ENCODE assay signal across 1 cellular context in genomic region chr1:169892819-169893644, GRCh38.
TF ChIP-seq lines count a peak whose summit lies in the region.

No MANE protein-coding gene starts in this region.

TF ChIP-seq in HepG2, 621 proteins besides CTCF, POLR2A, EP300 and RAD21 (continued from another document and continues in another):
- 0 out of 4 replicates have a peak, but pooled peaks of 1 of the 2 experiments have one; percentile 6 for TF ChIP-seq HMGXB4 (CRISPR knock-in tag; IDR thresholded peaks at IDR 0.05; ENCODE audit: borderline replicate concordance in 1 of 2, low read depth in 1 of 2)
- no peak for TF ChIP-seq KLF6 (CRISPR knock-in tag; IDR thresholded peaks at IDR 0.05)
- TF ChIP-seq TEAD3 (CRISPR knock-in tag; optimal IDR thresholded peaks at IDR 0.05; ENCODE audit: borderline replicate concordance) = no peak
- no peak; a peak in 1 of 4 replicates for TF ChIP-seq NR2F1 (CRISPR knock-in tag; IDR thresholded peaks at IDR 0.05)
- no peak for TF ChIP-seq NR2C2 (CRISPR knock-in tag; IDR thresholded peaks at IDR 0.05; ENCODE audit: borderline replicate concordance)
- peak; percentile 18; the same call in 1 of the 2 replicates for TF ChIP-seq ZNF580 (CRISPR knock-in tag; IDR thresholded peaks at IDR 0.05; ENCODE audit: borderline replicate concordance, low read depth)
- no peak for TF ChIP-seq ISX (CRISPR knock-in tag; conservative IDR thresholded peaks at IDR 0.05)
- TF ChIP-seq ZNF607 (CRISPR knock-in tag; IDR thresholded peaks at IDR 0.05; ENCODE audit: borderline replicate concordance) = peak; percentile 15; the same call in 1 of the 2 replicates
- TF ChIP-seq CEBPB (IDR thresholded peaks at IDR 0.05; ENCODE audit: borderline replicate concordance, low read depth, low read length) = no peak
- no peak for TF ChIP-seq ZNF350 (CRISPR knock-in tag; IDR thresholded peaks at IDR 0.05; ENCODE audit: borderline replicate concordance, low read depth)
- peak; percentile 88 for TF ChIP-seq PHF8 (CRISPR knock-in tag; IDR thresholded peaks at IDR 0.05)
- TF ChIP-seq REL (CRISPR knock-in tag; conservative IDR thresholded peaks at IDR 0.05) = 0 out of 2 replicates have a peak, but pooled peaks have one; percentile 44
- TF ChIP-seq RARA (CRISPR knock-in tag; IDR thresholded peaks at IDR 0.05) = 0 out of 2 replicates have a peak, but pooled peaks have one; percentile 22
- TF ChIP-seq ATAD3A (CRISPR knock-in tag; IDR thresholded peaks at IDR 0.05) = no peak
- no peak; the same call in 1 of the 2 replicates for TF ChIP-seq ZNF264 (CRISPR knock-in tag; IDR thresholded peaks at IDR 0.05)
- TF ChIP-seq RXRB (CRISPR knock-in tag; IDR thresholded peaks at IDR 0.05; ENCODE audit: borderline replicate concordance) = 0 out of 2 replicates have a peak, but pooled peaks have one; percentile 17
- TF ChIP-seq ESRRA (CRISPR knock-in tag; IDR thresholded peaks at IDR 0.05; ENCODE audit: low read depth) = no peak
- TF ChIP-seq, protein P1, sequence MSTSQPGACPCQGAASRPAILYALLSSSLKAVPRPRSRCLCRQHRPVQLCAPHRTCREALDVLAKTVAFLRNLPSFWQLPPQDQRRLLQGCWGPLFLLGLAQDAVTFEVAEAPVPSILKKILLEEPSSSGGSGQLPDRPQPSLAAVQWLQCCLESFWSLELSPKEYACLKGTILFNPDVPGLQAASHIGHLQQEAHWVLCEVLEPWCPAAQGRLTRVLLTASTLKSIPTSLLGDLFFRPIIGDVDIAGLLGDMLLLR (CRISPR knock-in tag; IDR thresholded peaks at IDR 0.05) = no peak
- TF ChIP-seq IKZF5 (CRISPR knock-in tag; IDR thresholded peaks at IDR 0.05) = no peak
- TF ChIP-seq, protein P2, sequence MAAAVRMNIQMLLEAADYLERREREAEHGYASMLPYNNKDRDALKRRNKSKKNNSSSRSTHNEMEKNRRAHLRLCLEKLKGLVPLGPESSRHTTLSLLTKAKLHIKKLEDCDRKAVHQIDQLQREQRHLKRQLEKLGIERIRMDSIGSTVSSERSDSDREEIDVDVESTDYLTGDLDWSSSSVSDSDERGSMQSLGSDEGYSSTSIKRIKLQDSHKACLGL (CRISPR knock-in tag; IDR thresholded peaks at IDR 0.05) = peak; percentile 62; the same call in 1 of the 2 replicates
- TF ChIP-seq HNRNPLL (IDR thresholded peaks at IDR 0.05; ENCODE audit: low read depth, low read length, poor library complexity, severe bottlenecking) = peak; percentile 14
- TF ChIP-seq, protein P3, sequence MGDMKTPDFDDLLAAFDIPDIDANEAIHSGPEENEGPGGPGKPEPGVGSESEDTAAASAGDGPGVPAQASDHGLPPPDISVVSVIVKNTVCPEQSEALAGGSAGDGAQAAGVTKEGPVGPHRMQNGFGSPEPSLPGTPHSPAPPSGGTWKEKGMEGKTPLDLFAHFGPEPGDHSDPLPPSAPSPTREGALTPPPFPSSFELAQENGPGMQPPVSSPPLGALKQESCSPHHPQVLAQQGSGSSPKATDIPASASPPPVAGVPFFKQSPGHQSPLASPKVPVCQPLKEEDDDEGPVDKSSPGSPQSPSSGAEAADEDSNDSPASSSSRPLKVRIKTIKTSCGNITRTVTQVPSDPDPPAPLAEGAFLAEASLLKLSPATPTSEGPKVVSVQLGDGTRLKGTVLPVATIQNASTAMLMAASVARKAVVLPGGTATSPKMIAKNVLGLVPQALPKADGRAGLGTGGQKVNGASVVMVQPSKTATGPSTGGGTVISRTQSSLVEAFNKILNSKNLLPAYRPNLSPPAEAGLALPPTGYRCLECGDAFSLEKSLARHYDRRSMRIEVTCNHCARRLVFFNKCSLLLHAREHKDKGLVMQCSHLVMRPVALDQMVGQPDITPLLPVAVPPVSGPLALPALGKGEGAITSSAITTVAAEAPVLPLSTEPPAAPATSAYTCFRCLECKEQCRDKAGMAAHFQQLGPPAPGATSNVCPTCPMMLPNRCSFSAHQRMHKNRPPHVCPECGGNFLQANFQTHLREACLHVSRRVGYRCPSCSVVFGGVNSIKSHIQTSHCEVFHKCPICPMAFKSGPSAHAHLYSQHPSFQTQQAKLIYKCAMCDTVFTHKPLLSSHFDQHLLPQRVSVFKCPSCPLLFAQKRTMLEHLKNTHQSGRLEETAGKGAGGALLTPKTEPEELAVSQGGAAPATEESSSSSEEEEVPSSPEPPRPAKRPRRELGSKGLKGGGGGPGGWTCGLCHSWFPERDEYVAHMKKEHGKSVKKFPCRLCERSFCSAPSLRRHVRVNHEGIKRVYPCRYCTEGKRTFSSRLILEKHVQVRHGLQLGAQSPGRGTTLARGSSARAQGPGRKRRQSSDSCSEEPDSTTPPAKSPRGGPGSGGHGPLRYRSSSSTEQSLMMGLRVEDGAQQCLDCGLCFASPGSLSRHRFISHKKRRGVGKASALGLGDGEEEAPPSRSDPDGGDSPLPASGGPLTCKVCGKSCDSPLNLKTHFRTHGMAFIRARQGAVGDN (CRISPR knock-in tag; IDR thresholded peaks at IDR 0.05) = 0 out of 2 replicates have a peak, but pooled peaks have one; percentile 49
- no peak; the same call in 1 of the 2 replicates for TF ChIP-seq ZNF124 (CRISPR knock-in tag; IDR thresholded peaks at IDR 0.05)
- peak; percentile 35 for TF ChIP-seq HNRNPK (IDR thresholded peaks at IDR 0.05; ENCODE audit: low read depth, low read length, poor library complexity, severe bottlenecking)
- peak; percentile 39; the same call in 1 of the 2 replicates for TF ChIP-seq SP140L (CRISPR knock-in tag; IDR thresholded peaks at IDR 0.05; ENCODE audit: borderline replicate concordance)
- TF ChIP-seq ZNF205 (CRISPR knock-in tag; IDR thresholded peaks at IDR 0.05) = no peak
- no peak for TF ChIP-seq CREM (IDR thresholded peaks at IDR 0.05)
- no peak for TF ChIP-seq CREM (CRISPR knock-in tag; IDR thresholded peaks at IDR 0.05)
- peak; percentile 45; the same call in 1 of the 2 replicates for TF ChIP-seq ZNF777 (CRISPR knock-in tag; IDR thresholded peaks at IDR 0.05)
- no peak for TF ChIP-seq PTBP1 (IDR thresholded peaks at IDR 0.05; ENCODE audit: low read depth, low read length, poor library complexity, severe bottlenecking)
- TF ChIP-seq, protein P4, sequence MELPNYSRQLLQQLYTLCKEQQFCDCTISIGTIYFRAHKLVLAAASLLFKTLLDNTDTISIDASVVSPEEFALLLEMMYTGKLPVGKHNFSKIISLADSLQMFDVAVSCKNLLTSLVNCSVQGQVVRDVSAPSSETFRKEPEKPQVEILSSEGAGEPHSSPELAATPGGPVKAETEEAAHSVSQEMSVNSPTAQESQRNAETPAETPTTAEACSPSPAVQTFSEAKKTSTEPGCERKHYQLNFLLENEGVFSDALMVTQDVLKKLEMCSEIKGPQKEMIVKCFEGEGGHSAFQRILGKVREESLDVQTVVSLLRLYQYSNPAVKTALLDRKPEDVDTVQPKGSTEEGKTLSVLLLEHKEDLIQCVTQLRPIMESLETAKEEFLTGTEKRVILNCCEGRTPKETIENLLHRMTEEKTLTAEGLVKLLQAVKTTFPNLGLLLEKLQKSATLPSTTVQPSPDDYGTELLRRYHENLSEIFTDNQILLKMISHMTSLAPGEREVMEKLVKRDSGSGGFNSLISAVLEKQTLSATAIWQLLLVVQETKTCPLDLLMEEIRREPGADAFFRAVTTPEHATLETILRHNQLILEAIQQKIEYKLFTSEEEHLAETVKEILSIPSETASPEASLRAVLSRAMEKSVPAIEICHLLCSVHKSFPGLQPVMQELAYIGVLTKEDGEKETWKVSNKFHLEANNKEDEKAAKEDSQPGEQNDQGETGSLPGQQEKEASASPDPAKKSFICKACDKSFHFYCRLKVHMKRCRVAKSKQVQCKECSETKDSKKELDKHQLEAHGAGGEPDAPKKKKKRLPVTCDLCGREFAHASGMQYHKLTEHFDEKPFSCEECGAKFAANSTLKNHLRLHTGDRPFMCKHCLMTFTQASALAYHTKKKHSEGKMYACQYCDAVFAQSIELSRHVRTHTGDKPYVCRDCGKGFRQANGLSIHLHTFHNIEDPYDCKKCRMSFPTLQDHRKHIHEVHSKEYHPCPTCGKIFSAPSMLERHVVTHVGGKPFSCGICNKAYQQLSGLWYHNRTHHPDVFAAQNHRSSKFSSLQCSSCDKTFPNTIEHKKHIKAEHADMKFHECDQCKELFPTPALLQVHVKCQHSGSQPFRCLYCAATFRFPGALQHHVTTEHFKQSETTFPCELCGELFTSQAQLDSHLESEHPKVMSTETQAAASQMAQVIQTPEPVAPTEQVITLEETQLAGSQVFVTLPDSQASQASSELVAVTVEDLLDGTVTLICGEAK (IDR thresholded peaks at IDR 0.05) = no peak
- TF ChIP-seq, protein P4 (CRISPR knock-in tag; IDR thresholded peaks at IDR 0.05) = no peak
- TF ChIP-seq ZNF558 (CRISPR knock-in tag; IDR thresholded peaks at IDR 0.05; ENCODE audit: borderline replicate concordance) = 0 out of 2 replicates have a peak, but pooled peaks have one; percentile 57
- peak; percentile 19; the same call in 1 of the 2 replicates for TF ChIP-seq CSRNP1 (CRISPR knock-in tag; IDR thresholded peaks at IDR 0.05)
- no peak for TF ChIP-seq ZNF292 (CRISPR knock-in tag; IDR thresholded peaks at IDR 0.05; ENCODE audit: borderline replicate concordance, low read depth)
- TF ChIP-seq ASH2L (IDR thresholded peaks at IDR 0.05; ENCODE audit: insufficient read length, low read depth, low read length) = peak; percentile 84
- no peak for TF ChIP-seq ZNF788 (CRISPR knock-in tag; IDR thresholded peaks at IDR 0.05; ENCODE audit: borderline replicate concordance)
- TF ChIP-seq MED1 (CRISPR knock-in tag; IDR thresholded peaks at IDR 0.05) = no peak
- 0 out of 2 replicates have a peak, but pooled peaks have one; percentile 27 for TF ChIP-seq KAT7 (CRISPR knock-in tag; IDR thresholded peaks at IDR 0.05; ENCODE audit: borderline replicate concordance)
- 0 out of 2 replicates have a peak, but pooled peaks have one; percentile 22 for TF ChIP-seq CBFB (CRISPR knock-in tag; IDR thresholded peaks at IDR 0.05)
- TF ChIP-seq ZNF605 (CRISPR knock-in tag; IDR thresholded peaks at IDR 0.05) = no peak
- TF ChIP-seq IRX3 (CRISPR knock-in tag; IDR thresholded peaks at IDR 0.05; ENCODE audit: borderline replicate concordance, low read depth) = 0 out of 2 replicates have a peak, but pooled peaks have one; percentile 29
- TF ChIP-seq MEIS2 (CRISPR knock-in tag; IDR thresholded peaks at IDR 0.05) = no peak
- 0 out of 2 replicates have a peak, but pooled peaks have one; percentile 40 for TF ChIP-seq NR1H2 (CRISPR knock-in tag; IDR thresholded peaks at IDR 0.05; ENCODE audit: borderline replicate concordance, low read depth)
